Comparison of ENCODE assay signal across 1 cellular context in the genomic region with DNA sequence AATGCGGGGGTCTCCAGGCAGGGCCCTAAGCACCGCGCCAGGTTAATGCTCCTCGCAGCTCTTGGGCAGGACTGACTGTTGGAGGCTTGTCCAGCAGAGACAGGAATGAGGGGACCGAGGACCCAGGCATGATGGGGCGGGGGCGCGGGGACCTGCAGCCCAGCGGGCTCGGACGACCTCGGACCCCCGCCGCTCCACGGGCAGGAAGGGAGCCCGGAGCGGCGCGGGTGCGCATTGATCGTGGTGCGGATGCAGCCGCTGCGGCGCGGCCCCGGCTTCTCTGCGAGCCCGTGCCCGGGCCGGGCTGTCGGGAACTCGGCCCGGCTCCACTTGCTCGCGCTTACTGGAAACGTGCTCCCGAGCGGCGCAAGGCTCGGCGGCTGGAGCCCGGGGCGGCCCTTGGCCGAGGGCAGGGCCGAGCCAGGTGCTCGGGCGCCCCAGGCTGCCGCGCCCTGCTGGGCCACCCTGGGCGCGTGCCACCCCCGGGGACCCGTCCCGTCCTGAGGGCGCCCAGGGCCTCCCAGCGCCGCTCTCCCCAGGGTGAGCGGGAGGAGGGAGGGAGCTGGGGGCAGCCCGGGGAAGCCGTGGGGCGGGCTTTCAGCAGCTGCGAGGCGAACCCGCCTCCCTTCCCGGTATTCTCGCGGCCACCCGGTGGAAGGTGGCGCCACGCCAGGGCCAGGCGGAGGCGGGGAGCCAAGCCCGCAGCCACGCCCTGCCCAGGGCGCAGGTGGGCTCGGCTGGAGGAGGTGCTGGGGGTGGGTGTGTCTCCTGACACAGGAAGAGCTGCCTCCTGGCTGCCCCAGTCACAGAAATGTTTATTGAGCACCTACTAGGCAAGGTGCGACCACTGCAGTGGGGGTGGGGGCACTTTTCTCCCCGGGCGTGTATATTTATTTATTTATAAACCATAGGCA.
TF ChIP-seq lines count a peak whose summit lies in the region.

No MANE protein-coding gene starts in this region.

TF ChIP-seq in K562, 482 proteins besides CTCF, POLR2A, EP300 and RAD21 (continued from another document and continues in another):
- TF ChIP-seq ZNF780A (CRISPR knock-in tag; IDR thresholded peaks at IDR 0.05), result no peak
- no peak for TF ChIP-seq SMARCE1 (IDR thresholded peaks at IDR 0.05)
- TF ChIP-seq SREBF2 (CRISPR knock-in tag; IDR thresholded peaks at IDR 0.05), result no peak
- no peak for TF ChIP-seq ZNF584 (CRISPR knock-in tag; IDR thresholded peaks at IDR 0.05; ENCODE audit: low read depth)
- no peak for TF ChIP-seq ZNF212 (CRISPR knock-in tag; IDR thresholded peaks at IDR 0.05)
- TF ChIP-seq POLR3A (IDR thresholded peaks at IDR 0.05; ENCODE audit: borderline replicate concordance, extremely low read depth, insufficient read depth, insufficient read length), result no peak
- no peak for TF ChIP-seq ASH1L (IDR thresholded peaks at IDR 0.05; ENCODE audit: borderline replicate concordance, low read depth, partially characterized antibody)
- no peak for TF ChIP-seq CBX2 (IDR thresholded peaks at IDR 0.05; ENCODE audit: insufficient read depth, low read length, poor library complexity, severe bottlenecking)
- no peak for TF ChIP-seq NFATC3 (IDR thresholded peaks at IDR 0.05)
- TF ChIP-seq PHF8 (IDR thresholded peaks at IDR 0.05; ENCODE audit: borderline replicate concordance, low read length), result peak; percentile 72; the same call in 1 of the 2 replicates
- no peak for TF ChIP-seq ZNF316 (IDR thresholded peaks at IDR 0.05)
- TF ChIP-seq ETV1 (tag; conservative IDR thresholded peaks at IDR 0.05; ENCODE audit: low read depth), result no peak
- TF ChIP-seq MGA (IDR thresholded peaks at IDR 0.05), result no peak
- TF ChIP-seq TAL1 (IDR thresholded peaks at IDR 0.05), result no peak
- no peak for TF ChIP-seq ZNF217 (CRISPR knock-in tag; IDR thresholded peaks at IDR 0.05)
- TF ChIP-seq PURB (CRISPR knock-in tag; IDR thresholded peaks at IDR 0.05; ENCODE audit: low read depth), result no peak
- TF ChIP-seq ZNF76 (CRISPR knock-in tag; IDR thresholded peaks at IDR 0.05; ENCODE audit: borderline replicate concordance), result no peak
- TF ChIP-seq JUN (IDR thresholded peaks at IDR 0.05; ENCODE audit: borderline replicate concordance, low read depth, low read length), result no peak
- 0 out of 2 replicates have a peak, but pooled peaks have one; percentile 61 for TF ChIP-seq JUN (CRISPR knock-in tag; IDR thresholded peaks at IDR 0.05; ENCODE audit: borderline replicate concordance)
- TF ChIP-seq COPS2 (conservative IDR thresholded peaks at IDR 0.05), result no peak
- TF ChIP-seq TBP (optimal IDR thresholded peaks at IDR 0.05; ENCODE audit: low read depth, low read length), result no peak
- TF ChIP-seq ZBED1 (IDR thresholded peaks at IDR 0.05), result no peak
- peak; percentile 80; the same call in 1 of the 2 replicates for TF ChIP-seq ZEB2 (IDR thresholded peaks at IDR 0.05)
- TF ChIP-seq SMAD1 (IDR thresholded peaks at IDR 0.05; ENCODE audit: low read depth, low read length, partially characterized antibody), result no peak
- TF ChIP-seq ZFX (CRISPR knock-in tag; IDR thresholded peaks at IDR 0.05), result peak; percentile 72
- TF ChIP-seq SMARCA4 (IDR thresholded peaks at IDR 0.05), result no peak
- TF ChIP-seq XRCC4 (IDR thresholded peaks at IDR 0.05; ENCODE audit: extremely low read depth, insufficient read depth, insufficient read length), result no peak
- TF ChIP-seq SP2 (IDR thresholded peaks at IDR 0.05; ENCODE audit: extremely low read depth, low read depth, low read length, poor library complexity, severe bottlenecking), result no peak
- no peak for TF ChIP-seq ZNF134 (CRISPR knock-in tag; conservative IDR thresholded peaks at IDR 0.05)
- TF ChIP-seq NCOA6 (IDR thresholded peaks at IDR 0.05), result no peak
- 0 out of 2 replicates have a peak, but pooled peaks have one; percentile 18 for TF ChIP-seq NCOR1 (IDR thresholded peaks at IDR 0.05)
- TF ChIP-seq SLC30A9 (CRISPR knock-in tag; IDR thresholded peaks at IDR 0.05), result no peak
- no peak for TF ChIP-seq FOXJ2 (tag; IDR thresholded peaks at IDR 0.05)
- TF ChIP-seq CBX8 (IDR thresholded peaks at IDR 0.05; ENCODE audit: borderline replicate concordance, extremely low read depth, low read depth, low read length, poor library complexity, severe bottlenecking), result no peak
- no peak for TF ChIP-seq ZNF778 (CRISPR knock-in tag; IDR thresholded peaks at IDR 0.05)
- TF ChIP-seq, protein P1, sequence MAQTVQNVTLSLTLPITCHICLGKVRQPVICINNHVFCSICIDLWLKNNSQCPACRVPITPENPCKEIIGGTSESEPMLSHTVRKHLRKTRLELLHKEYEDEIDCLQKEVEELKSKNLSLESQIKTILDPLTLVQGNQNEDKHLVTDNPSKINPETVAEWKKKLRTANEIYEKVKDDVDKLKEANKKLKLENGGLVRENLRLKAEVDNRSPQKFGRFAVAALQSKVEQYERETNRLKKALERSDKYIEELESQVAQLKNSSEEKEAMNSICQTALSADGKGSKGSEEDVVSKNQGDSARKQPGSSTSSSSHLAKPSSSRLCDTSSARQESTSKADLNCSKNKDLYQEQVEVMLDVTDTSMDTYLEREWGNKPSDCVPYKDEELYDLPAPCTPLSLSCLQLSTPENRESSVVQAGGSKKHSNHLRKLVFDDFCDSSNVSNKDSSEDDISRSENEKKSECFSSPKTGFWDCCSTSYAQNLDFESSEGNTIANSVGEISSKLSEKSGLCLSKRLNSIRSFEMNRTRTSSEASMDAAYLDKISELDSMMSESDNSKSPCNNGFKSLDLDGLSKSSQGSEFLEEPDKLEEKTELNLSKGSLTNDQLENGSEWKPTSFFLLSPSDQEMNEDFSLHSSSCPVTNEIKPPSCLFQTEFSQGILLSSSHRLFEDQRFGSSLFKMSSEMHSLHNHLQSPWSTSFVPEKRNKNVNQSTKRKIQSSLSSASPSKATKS (CRISPR knock-in tag; IDR thresholded peaks at IDR 0.05), result no peak
- peak; percentile 75; the same call in 1 of the 2 replicates for TF ChIP-seq ZBTB33 (CRISPR knock-in tag; IDR thresholded peaks at IDR 0.05)
- TF ChIP-seq ZBTB5 (IDR thresholded peaks at IDR 0.05), result no peak
- no peak for TF ChIP-seq ZNF644 (tag; IDR thresholded peaks at IDR 0.05; ENCODE audit: low read depth)
- no peak for TF ChIP-seq CAMTA2 (CRISPR knock-in tag; conservative IDR thresholded peaks at IDR 0.05)
- peak; percentile 74 to 76; a peak in 2 of 4 replicates for TF ChIP-seq SIN3A (IDR thresholded peaks at IDR 0.05; ENCODE audit: borderline replicate concordance in 2 of 2, control insufficient read depth in 1 of 2, low read depth in 2 of 2, low read length in 2 of 2)
- no peak for TF ChIP-seq PRMT5 (CRISPR knock-in tag; IDR thresholded peaks at IDR 0.05)
- no peak for TF ChIP-seq LEF1 (IDR thresholded peaks at IDR 0.05)
- TF ChIP-seq PPARD (CRISPR knock-in tag; IDR thresholded peaks at IDR 0.05), result no peak
- TF ChIP-seq, protein P2, sequence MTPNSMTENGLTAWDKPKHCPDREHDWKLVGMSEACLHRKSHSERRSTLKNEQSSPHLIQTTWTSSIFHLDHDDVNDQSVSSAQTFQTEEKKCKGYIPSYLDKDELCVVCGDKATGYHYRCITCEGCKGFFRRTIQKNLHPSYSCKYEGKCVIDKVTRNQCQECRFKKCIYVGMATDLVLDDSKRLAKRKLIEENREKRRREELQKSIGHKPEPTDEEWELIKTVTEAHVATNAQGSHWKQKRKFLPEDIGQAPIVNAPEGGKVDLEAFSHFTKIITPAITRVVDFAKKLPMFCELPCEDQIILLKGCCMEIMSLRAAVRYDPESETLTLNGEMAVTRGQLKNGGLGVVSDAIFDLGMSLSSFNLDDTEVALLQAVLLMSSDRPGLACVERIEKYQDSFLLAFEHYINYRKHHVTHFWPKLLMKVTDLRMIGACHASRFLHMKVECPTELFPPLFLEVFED (CRISPR knock-in tag; conservative IDR thresholded peaks at IDR 0.05), result no peak
- TF ChIP-seq TRIM28 (IDR thresholded peaks at IDR 0.05), result no peak; the same call in 1 of the 2 replicates
- no peak for TF ChIP-seq PHB2 (IDR thresholded peaks at IDR 0.05; ENCODE audit: low read depth)
